Comparison of ENCODE assay signal across 16 cellular contexts in genomic region chr20:49569403-49570115, GRCh38. TPM values are rescaled to one million over a fixed set of nuclear protein-coding genes. Genes with fewer than 3 reads are reported as not detected.
DNase-seq lines count a peak whose midpoint lies in the region; FAIRE-seq and TF ChIP-seq lines count a peak whose summit lies in the region.
"Had no signal": no experiment of that assay in that cellular context is flagged by ENCODE, and none has a peak within 500 bp of the region (broad histone marks: within the 10 kb centered on the region; RNA-seq: fewer than 3 reads in every experiment).

No MANE protein-coding gene starts in this region.

- no peak overlapping the region for H3K27ac ChIP-seq in astrocyte (ENCODE audit: low read depth, low read length)
- H3K27ac ChIP-seq in hepatocyte: peak overlapping the region; percentile 22
- H3K27ac ChIP-seq in stomach: peak overlapping the region in 4 of 5 donors; percentile 38 to 86 (median 70)
- no peak overlapping the region for H3K27ac ChIP-seq in thyroid gland
- H3K27ac ChIP-seq: A549, foreskin keratinocyte, RWPE1 had no signal

- H3K9me3 Mint-ChIP-seq in T-helper 1 cell treated with Interleukin-12 subunit alpha and Interleukin-12 subunit beta and Interleukin-4 antibody, amounts not matched to agents 30 μg/mL and 1 μg/mL, for 36 hours: no peaks in the 10 kb centered on the region
- no peaks in the 10 kb centered on the region for H3K9me3 Mint-ChIP-seq in astrocyte (ENCODE audit: unreplicated experiment)
- H3K9me3 Mint-ChIP-seq: activated T-helper 17 cell treated with anti-CD3 and anti-CD28 coated beads, Interleukin-2, amount 50 U/mL, for 72 hours had no signal

- H3K27ac Mint-ChIP-seq in T-helper 1 cell treated with Interleukin-12 subunit alpha and Interleukin-12 subunit beta and Interleukin-4 antibody, amounts not matched to agents 30 μg/mL and 1 μg/mL, for 36 hours: no peak overlapping the region
- peak overlapping the region; percentile 70 for H3K27ac Mint-ChIP-seq in astrocyte (ENCODE audit: unreplicated experiment)
- H3K27ac Mint-ChIP-seq: activated T-helper 17 cell treated with anti-CD3 and anti-CD28 coated beads, Interleukin-2, amount 50 U/mL, for 72 hours had no signal

- TF ChIP-seq POLR2A in stomach (IDR thresholded peaks at IDR 0.05): no peak
- TF ChIP-seq POLR2A in thyroid gland (IDR thresholded peaks at IDR 0.05): no peak

- peaks cover 37% of the 10 kb centered on the region for H3K4me1 Mint-ChIP-seq in T-helper 1 cell treated with Interleukin-12 subunit alpha and Interleukin-12 subunit beta and Interleukin-4 antibody, amounts not matched to agents 30 μg/mL and 1 μg/mL, for 36 hours (ENCODE audit: low read depth)
- peaks cover 14% of the 10 kb centered on the region for H3K4me1 Mint-ChIP-seq in astrocyte (ENCODE audit: low read depth, unreplicated experiment)
- H3K4me1 Mint-ChIP-seq: activated T-helper 17 cell treated with anti-CD3 and anti-CD28 coated beads, Interleukin-2, amount 50 U/mL, for 72 hours had no signal

- H3K27me3 ChIP-seq in astrocyte (ENCODE audit: insufficient read depth, low read length) (peaks cover 13% of the 10 kb centered on the region), hepatocyte (no peaks in the 10 kb centered on the region), stomach (peaks cover 0 to 30% (median 18%) of the 10 kb centered on the region in 3 donors), thyroid gland (peaks cover 4% of the 10 kb centered on the region)

- 56% methylated on average over 10 of the region's 10 CpGs for WGBS in hepatocyte (ENCODE audit: low lambda C conversion rate, missing lambda C conversion rate)
- 66 to 74% (median 68%) methylated on average over 10 of the region's 10 CpGs for WGBS in stomach, 5 donors
- 70 to 73% methylated on average over 9 to 10 of the region's 10 CpGs for WGBS in thyroid gland, 2 donors

- H3K36me3 Mint-ChIP-seq in T-helper 1 cell treated with Interleukin-12 subunit alpha and Interleukin-12 subunit beta and Interleukin-4 antibody, amounts not matched to agents 30 μg/mL and 1 μg/mL, for 36 hours (ENCODE audit: low read depth): peaks cover 15% of the 10 kb centered on the region
- peaks cover 2% of the 10 kb centered on the region for H3K36me3 Mint-ChIP-seq in astrocyte (ENCODE audit: low read depth, unreplicated experiment)

- H3K9me2 ChIP-seq in hepatocyte (replicated peaks; ENCODE audit: insufficient read depth): no peaks in the 10 kb centered on the region

- H3K4me3 ChIP-seq in astrocyte (ENCODE audit: insufficient read depth, low read depth, low read length) (no peak overlapping the region), hepatocyte (no peak overlapping the region), stomach (no peak overlapping the region), thyroid gland (replicated peaks in 1 of 3) (no peak overlapping the region)
- H3K4me3 ChIP-seq: A549 had no signal

- H3K4me2 ChIP-seq in astrocyte (ENCODE audit: low read length): peak overlapping the region; percentile 8
- H3K4me2 ChIP-seq in hepatocyte: no peak overlapping the region
- H3K4me2 ChIP-seq: A549 had no signal

- H3K9me3 ChIP-seq in astrocyte (ENCODE audit: insufficient read depth, low read depth, low read length): no peaks in the 10 kb centered on the region
- H3K9me3 ChIP-seq in hepatocyte (ENCODE audit: low read depth): no peaks in the 10 kb centered on the region
- no peaks in the 10 kb centered on the region for H3K9me3 ChIP-seq in stomach
- H3K9me3 ChIP-seq in thyroid gland: no peaks in the 10 kb centered on the region
- H3K9me3 ChIP-seq: A549 had no signal

- peaks cover 66% of the 10 kb centered on the region for H3K27me3 Mint-ChIP-seq in T-helper 1 cell treated with Interleukin-12 subunit alpha and Interleukin-12 subunit beta and Interleukin-4 antibody, amounts not matched to agents 30 μg/mL and 1 μg/mL, for 36 hours (ENCODE audit: low read depth)
- peaks cover 30% of the 10 kb centered on the region for H3K27me3 Mint-ChIP-seq in astrocyte (ENCODE audit: low read depth, unreplicated experiment)

- peak overlapping the region; percentile 16 for H3K4me3 Mint-ChIP-seq in T-helper 1 cell treated with Interleukin-12 subunit alpha and Interleukin-12 subunit beta and Interleukin-4 antibody, amounts not matched to agents 30 μg/mL and 1 μg/mL, for 36 hours
- H3K4me3 Mint-ChIP-seq in astrocyte (ENCODE audit: unreplicated experiment): peak overlapping the region; percentile 76

- no peak for TF ChIP-seq EP300 in stomach (IDR thresholded peaks at IDR 0.05)

- TF ChIP-seq CTCF in astrocyte (IDR thresholded peaks at IDR 0.05; ENCODE audit: insufficient read depth, low read depth, low read length) (no peak), hepatocyte (IDR thresholded peaks at IDR 0.05; ENCODE audit: poor library complexity) (no peak), stomach (IDR thresholded peaks at IDR 0.05) (no peak), thyroid gland (IDR thresholded peaks at IDR 0.05) (no peak)

- H4K20me1 ChIP-seq in astrocyte (ENCODE audit: insufficient read depth, low read length) (no peaks in the 10 kb centered on the region), hepatocyte (ENCODE audit: insufficient read depth, poor library complexity, severe bottlenecking) (no peaks in the 10 kb centered on the region)

- H3K36me3 ChIP-seq in astrocyte (ENCODE audit: insufficient read depth, low read length) (no peaks in the 10 kb centered on the region), hepatocyte (replicated peaks; ENCODE audit: insufficient read depth, low read depth) (no peaks in the 10 kb centered on the region), stomach (no peaks in the 10 kb centered on the region), thyroid gland (no peaks in the 10 kb centered on the region)

- H3K4me1 ChIP-seq in astrocyte (ENCODE audit: insufficient read depth, low read length) (peaks cover 23% of the 10 kb centered on the region), hepatocyte (ENCODE audit: insufficient read depth) (peaks cover 18% of the 10 kb centered on the region), stomach (peaks cover 5 to 32% (median 25%) of the 10 kb centered on the region in 4 donors), thyroid gland (peaks cover 4 to 8% of the 10 kb centered on the region in 2 donors)
- H3K4me1 ChIP-seq: foreskin keratinocyte had no signal

- H2AFZ ChIP-seq in astrocyte (ENCODE audit: low read depth, low read length): no peak overlapping the region
- no peak overlapping the region for H2AFZ ChIP-seq in hepatocyte

- H3K9ac ChIP-seq in astrocyte (ENCODE audit: low read length): no peak overlapping the region

- intact Hi-C loops in stomach (cut with DNase I; ENCODE audit: low total_unique reads) (no loop called here), thyroid gland (cut with DNase I) (no loop called here)

- no peak for DNase-seq in T-helper 1 cell
- peak; percentile 52 for DNase-seq in astrocyte (ENCODE audit: low read depth)
- DNase-seq in hepatocyte (ENCODE audit: low spot score): no peak
- peak; percentile 19 for DNase-seq in stomach
- no peak for DNase-seq in NCI-H510A treated with DMSO at 0.1 percent for 48 hours (lab: John Stamatoyannopoulos, UW)
- DNase-seq in activated CD4-positive, alpha-beta T cell treated with anti-CD3 and anti-CD28 coated beads for 4 hours: no peak
- DNase-seq in thyroid gland: no peak
- DNase-seq: DMS153; foreskin keratinocyte; stimulated activated CD4-positive, alpha-beta T cell treated with anti-CD3 and anti-CD28 coated beads, Interleukin-4, amount 100 ng/mL, for 24 hours had no signal

- no peaks in the 10 kb centered on the region for H3K79me2 ChIP-seq in astrocyte (ENCODE audit: insufficient read depth, low read length)
- peaks cover 7% of the 10 kb centered on the region for H3K79me2 ChIP-seq in hepatocyte

- FAIRE-seq in astrocyte (lab: Jason Lieb, UNC): no peak
- FAIRE-seq: A549, colon, GM12892 had no signal

RNA-seq across cellular contexts. Expression of gene PTGIS, which starts 1.6 kb away (rescaled TPM):
- total RNA-seq in astrocyte (1.9 and 3.1 TPM in 2 replicates), hepatocyte (22.5 and 26.1 TPM in 2 replicates), stomach (10 to 100 TPM in 4 of 5 donors, 1 to 10 TPM in 1; 8.4 to 84.8 (median 24.8) TPM), thyroid gland (10 to 100 TPM in 3 of 4 donors, 1 to 10 TPM in 1; 4.4 to 41.2 (median 16.2) TPM)
- polyA plus RNA-seq in hepatocyte (25.4 and 27.4 TPM in 2 replicates), stomach (10 to 100 TPM in 1 of 3 donors, 1 to 10 TPM in 2; 4.9 to 14.8 (median 6.9) TPM)
- total RNA-seq: foreskin keratinocyte had no signal
- polyA plus RNA-seq: foreskin keratinocyte had no signal

Comparison
In these comparisons a context has a peak if more than half of its experiments do, and no peak if none do; other contexts are left out.
1. DNase-seq: peak in astrocyte (single experiment) and stomach (single experiment); none in T-helper 1 cell (0 of 5), hepatocyte (single experiment), NCI-H510A treated with DMSO at 0.1 percent for 48 hours (single experiment), activated CD4-positive, alpha-beta T cell treated with anti-CD3 and anti-CD28 coated beads for 4 hours (0 of 2) and thyroid gland (0 of 2).
2. H3K27ac ChIP-seq: peak in hepatocyte (single experiment) and stomach (4 of 5); none in astrocyte (single experiment) and thyroid gland (0 of 3).